In the genomic region with DNA sequence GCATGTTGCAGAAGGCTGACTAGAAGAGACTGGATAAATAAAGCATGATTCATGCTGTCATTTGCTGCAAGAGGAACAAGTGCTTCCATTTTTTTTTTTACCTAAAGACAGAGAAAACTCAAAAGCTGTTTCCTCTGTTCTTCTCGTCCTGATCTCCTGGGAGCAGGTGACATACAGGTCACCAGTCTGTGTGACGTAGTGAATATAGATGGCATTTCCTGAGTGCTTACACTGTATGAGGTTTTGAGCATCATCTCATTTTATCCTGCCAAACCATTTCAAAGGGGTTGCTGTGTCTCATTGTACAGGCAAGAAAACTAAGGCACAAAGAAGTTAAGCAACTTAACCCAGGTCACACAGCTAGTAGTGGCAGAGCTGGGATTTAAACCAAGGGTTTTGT, we compare ENCODE assay signal across 17 cellular contexts.
"Had no signal": no experiment of that assay in that cellular context is flagged by ENCODE, and none has a peak within 500 bp of the region (broad histone marks: within the 10 kb centered on the region; RNA-seq: fewer than 3 reads in every experiment).

No MANE protein-coding gene starts in this region.

- H3K27ac ChIP-seq: body of pancreas, dorsolateral prefrontal cortex, lower lobe of right lung, spleen, upper lobe of right lung had no signal

- H3K36me3 ChIP-seq: lower lobe of right lung, spleen, upper lobe of right lung had no signal

- H3K27me3 ChIP-seq: body of pancreas, upper lobe of right lung had no signal

- H3K4me3 ChIP-seq: body of pancreas, dorsolateral prefrontal cortex, lower lobe of right lung, spleen, upper lobe of right lung had no signal

- H3K4me1 Mint-ChIP-seq: WTC11 had no signal

- H3K4me3 Mint-ChIP-seq: activated naive CD8-positive, alpha-beta T cell; endodermal cell; nephron; T-helper 2 cell treated with Interferon-gamma antibody and Interleukin-4, amounts not matched to agents 5 μg/mL and 100 μg/mL, for 36 hours; WTC11 had no signal

- DNase-seq: activated CD4-positive, alpha-beta T cell treated with anti-CD3 and anti-CD28 coated beads for 4 hours; activated CD8-positive, alpha-beta memory T cell treated with anti-CD3 and anti-CD28 coated beads, Interleukin-2, amount 50 U/mL, for 48 hours; activated gamma-delta T cell treated with Interleukin-2 at 50 U/mL for 16 hours; body of pancreas; caudate nucleus; dorsolateral prefrontal cortex; endodermal cell; foreskin melanocyte; hypothalamus; lower lobe of right lung; spleen; upper lobe of right lung had no signal

- ATAC-seq: body of pancreas, lower lobe of right lung, sciatic nerve, upper lobe of right lung, WTC11 had no signal

- H3K9me3 Mint-ChIP-seq: endodermal cell; T-helper 2 cell treated with Interferon-gamma antibody and Interleukin-4, amounts not matched to agents 5 μg/mL and 100 μg/mL, for 36 hours; WTC11 had no signal

- H3K27ac Mint-ChIP-seq: activated naive CD8-positive, alpha-beta T cell; endodermal cell; nephron; T-helper 2 cell treated with Interferon-gamma antibody and Interleukin-4, amounts not matched to agents 5 μg/mL and 100 μg/mL, for 36 hours; WTC11 had no signal

- H3K4me1 ChIP-seq: body of pancreas, lower lobe of right lung, upper lobe of right lung had no signal

- H3K36me3 Mint-ChIP-seq: WTC11 had no signal

- H3K9me3 ChIP-seq: body of pancreas, lower lobe of right lung had no signal
